Comparison of ENCODE assay signal across 14 cellular contexts in the genomic region with DNA sequence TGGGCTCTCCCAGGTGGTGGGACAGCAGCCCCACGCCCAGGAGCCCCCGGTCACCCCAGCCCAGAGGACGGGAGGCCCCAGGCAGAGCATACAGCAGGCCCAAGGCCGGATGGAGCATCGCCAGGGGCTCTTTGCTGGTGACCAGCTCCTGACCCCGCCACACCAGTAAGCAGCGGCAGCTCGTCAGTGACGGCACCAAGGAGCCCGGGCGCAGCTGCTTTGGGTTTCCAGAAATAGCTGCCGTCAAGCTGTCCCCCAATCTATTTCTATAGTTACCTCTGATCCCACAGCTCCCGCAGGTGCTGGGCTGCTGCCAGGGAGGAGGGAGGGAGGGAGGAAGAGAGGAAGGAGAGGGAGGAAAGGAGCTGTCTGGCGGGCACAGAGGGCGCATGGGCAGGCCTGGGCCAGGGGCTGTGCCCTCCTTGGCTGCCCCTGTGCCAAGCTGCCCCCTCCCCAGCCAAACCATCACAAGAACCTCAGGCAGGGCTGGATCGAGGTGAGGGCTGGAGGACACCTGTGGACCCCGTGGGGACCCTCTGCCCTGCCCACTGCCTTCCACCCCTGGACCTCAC. TPM values are rescaled to one million over a fixed set of nuclear protein-coding genes. Genes with fewer than 3 reads are reported as not detected.
DNase-seq lines count a peak whose midpoint lies in the region; ATAC-seq and TF ChIP-seq lines count a peak whose summit lies in the region.
"Had no signal": no experiment of that assay in that cellular context is flagged by ENCODE, and none has a peak within 500 bp of the region (broad histone marks: within the 10 kb centered on the region; RNA-seq: fewer than 3 reads in every experiment).

No MANE protein-coding gene starts in this region.

- no peak for TF ChIP-seq POLR2A in body of pancreas (IDR thresholded peaks at IDR 0.05)

- 60 to 69% methylated on average over 6 to 16 of the region's 17 CpGs for WGBS in body of pancreas, 2 donors

- intact Hi-C loops in body of pancreas (cut with DNase I) (no loop called here), left colon (cut with DNase I, micrococcal nuclease) (loop anchor here in 1 of 2 donors (10.0 kb wide), 1 partner anchor 58 kb away; no protein-coding TSS in a partner anchor)

- H3K36me3 ChIP-seq in body of pancreas (replicated peaks in 1 of 2; ENCODE audit: insufficient read depth in 1 of 2, low read depth in 2 of 2), result no peaks in the 10 kb centered on the region
- peaks cover 0 to 12% (median 5%) of the 10 kb centered on the region in 5 donors for H3K36me3 ChIP-seq in subcutaneous abdominal adipose tissue (ENCODE audit: control insufficient read depth in 5 of 5, insufficient read depth in 5 of 5, low read length in 5 of 5)

- no peaks in the 10 kb centered on the region for H3K27me3 ChIP-seq in body of pancreas
- H3K27me3 ChIP-seq in subcutaneous abdominal adipose tissue (ENCODE audit: control insufficient read depth in 5 of 5, insufficient read depth in 4 of 5, low read length in 5 of 5), result no peaks in the 10 kb centered on the region

- H3K9me3 ChIP-seq in body of pancreas (no peaks in the 10 kb centered on the region), subcutaneous abdominal adipose tissue (ENCODE audit: control insufficient read depth in 5 of 5, low read length in 5 of 5) (no peaks in the 10 kb centered on the region)

- no peak for TF ChIP-seq CTCF in body of pancreas (IDR thresholded peaks at IDR 0.05)

- no peak overlapping the region for H3K4me3 ChIP-seq in body of pancreas
- H3K4me3 ChIP-seq in subcutaneous abdominal adipose tissue (ENCODE audit: low read depth in 1 of 5, low read length in 5 of 5), result peak overlapping the region in 1 of 5 donors; percentile 13
- H3K4me3 ChIP-seq: SK-N-MC had no signal

- peak overlapping the region in 3 of 5 donors; percentile 53 to 67 (median 66) for H3K9ac ChIP-seq in subcutaneous abdominal adipose tissue (ENCODE audit: low read length in 5 of 5)

- H3K27ac ChIP-seq in body of pancreas (peak overlapping the region; percentile 30 to 71 (median 59)), subcutaneous abdominal adipose tissue (ENCODE audit: low read depth, low read length) (peak overlapping the region; percentile 79)
- H3K27ac ChIP-seq: SK-N-MC had no signal

- H3K4me1 ChIP-seq in body of pancreas (peaks cover 16% of the 10 kb centered on the region), subcutaneous abdominal adipose tissue (ENCODE audit: control insufficient read depth in 5 of 5, insufficient read depth in 5 of 5, low read length in 5 of 5) (peaks cover 0 to 40% (median 28%) of the 10 kb centered on the region in 5 donors)

- ATAC-seq in body of pancreas, result peak; percentile 47
- ATAC-seq in left colon, result peak; percentile 69
- no peak for ATAC-seq in HG03457 (IDR thresholded peaks at IDR 0.05; ENCODE audit: unreplicated experiment)
- no peak for ATAC-seq in HG03139 (IDR thresholded peaks at IDR 0.05; ENCODE audit: unreplicated experiment)
- ATAC-seq: effector memory CD8-positive, alpha-beta T cell had no signal

- DNase-seq in NCI-H146 (lab: John Stamatoyannopoulos, UW) (peak; percentile 67), body of pancreas (peak in 3 of 4 donors; percentile 62 to 68 (median 66)), left colon (peak in 1 of 2 donors; percentile 48), GM19238 (ENCODE audit: insufficient read length, low spot score) (no peak)
- DNase-seq: activated B cell treated with CpG ODN at 0.5 μM for 24 hours; Calu3; effector memory CD8-positive, alpha-beta T cell; mesenchymal stem cell; NCI-H748 treated with DMSO at 0.1 percent for 48 hours; retina had no signal

RNA-seq across cellular contexts. Expression of a gene that starts 10.8 kb away (rescaled TPM):
- total RNA-seq in body of pancreas (10 to 100 TPM; 17.6 to 58.0 TPM), left colon (10 to 100 TPM; 20.9 to 24.6 TPM)
- total RNA-seq: Calu3 had no signal

RNA-seq across cellular contexts. Expression of a gene that starts 30.2 kb away (rescaled TPM):
- total RNA-seq in body of pancreas (1 to 10 TPM; 4.9 to 7.8 TPM), left colon (10 to 100 TPM; 19.5 to 20.4 TPM)

Comparison
In these comparisons a context has a peak if more than half of its experiments do, and no peak if none do; other contexts are left out.
1. ATAC-seq: peak in body of pancreas (single experiment) and left colon (single experiment); none in HG03457 (single experiment) and HG03139 (single experiment).